18 cellular contexts compared by ENCODE assay signal in genomic region chr7:64945776-64946175, GRCh38.
"Had no signal": no experiment of that assay in that cellular context is flagged by ENCODE, and none has a peak within 500 bp of the region (broad histone marks: within the 10 kb centered on the region; RNA-seq: fewer than 3 reads in every experiment).

No MANE protein-coding gene starts in this region.

- ATAC-seq: activated CD4-positive, CD25-positive, alpha-beta regulatory T cell treated with anti-CD3 and anti-CD28 coated beads, Interleukin-2, amount 50 U/mL, for 24 hours; activated CD8-positive, alpha-beta T cell treated with anti-CD3 and anti-CD28 coated beads, Interleukin-2, amount 10 ng/mL, durations not matched to agents 7 days and 5 days had no signal

- DNase-seq: activated CD4-positive, alpha-beta T cell treated with anti-CD3 and anti-CD28 coated beads for 4 hours; activated CD8-positive, alpha-beta memory T cell treated with anti-CD3 and anti-CD28 coated beads, Interleukin-2, amount 50 U/mL, for 48 hours; activated CD8-positive, alpha-beta T cell treated with anti-CD3 and anti-CD28 coated beads, Interleukin-2, amount 10 ng/mL, durations not matched to agents 7 days and 5 days; activated effector memory CD4-positive, alpha-beta T cell treated with anti-CD3 and anti-CD28 coated beads, Interleukin-2, amount 50 U/mL, for 16 hours; activated naive CD4-positive, alpha-beta T cell treated with Interleukin-2 at 50 U/mL for 16 hours; activated T-cell treated with anti-CD3 and anti-CD28 coated beads, Interleukin-2, amount 50 U/mL, for 24 hours; amygdala; Karpas-422; NCI-H1105 treated with DMSO at 0.1 percent for 48 hours; NCI-H1436 treated with DMSO at 0.1 percent for 48 hours; NCI-H187 treated with DMSO at 0.1 percent for 48 hours; NCI-H2081 treated with DMSO at 0.1 percent for 48 hours; NCI-H2171 treated with DMSO at 0.1 percent for 48 hours; NCI-H226; NCI-H526; NCI-H774; SHP77 treated with DMSO at 0.1 percent for 48 hours had no signal
